2 cellular contexts compared by ENCODE assay signal in genomic region chr3:152436707-152437615, GRCh38.
TF ChIP-seq lines count a peak whose summit lies in the region.

No MANE protein-coding gene starts in this region.

TF ChIP-seq in HEK293, 187 proteins besides CTCF, POLR2A, EP300 and RAD21 (continued from another document):
- TF ChIP-seq PRDM6 (tag by site-specific recombination; IDR thresholded peaks at IDR 0.05) (peak; percentile 56; the same call in 1 of the 2 replicates), ZNF138 (tag by site-specific recombination; IDR thresholded peaks at IDR 0.05; ENCODE audit: borderline replicate concordance) (no peak), ZSCAN23 (tag by site-specific recombination; IDR thresholded peaks at IDR 0.05) (no peak)

TF ChIP-seq in K562, 482 proteins besides CTCF, POLR2A, EP300 and RAD21 (continued from another document and continues in another):
- TF ChIP-seq ETV1 (tag; conservative IDR thresholded peaks at IDR 0.05; ENCODE audit: low read depth) (peak; percentile 75), CTBP1 (IDR thresholded peaks at IDR 0.05; ENCODE audit: borderline replicate concordance) (peak; percentile 49; the same call in 1 of the 2 replicates), IRF1 (CRISPR knock-in tag; IDR thresholded peaks at IDR 0.05; ENCODE audit: borderline replicate concordance) (no peak), SAFB (IDR thresholded peaks at IDR 0.05; ENCODE audit: borderline replicate concordance, low read depth, low read length) (no peak), MEF2A (IDR thresholded peaks at IDR 0.05; ENCODE audit: control insufficient read depth, low read depth, low read length) (no peak), KLF6 (CRISPR knock-in tag; IDR thresholded peaks at IDR 0.05; ENCODE audit: borderline replicate concordance) (no peak), GATAD2A (IDR thresholded peaks at IDR 0.05) (no peak), ARID2 (IDR thresholded peaks at IDR 0.05) (no peak), MECOM (CRISPR knock-in tag; IDR thresholded peaks at IDR 0.05) (no peak), CCNT2 (IDR thresholded peaks at IDR 0.05; ENCODE audit: borderline replicate concordance, extremely low read depth, insufficient read length, low read depth, low read length) (no peak), DPF2 (IDR thresholded peaks at IDR 0.05) (peak; percentile 69; the same call in 1 of the 2 replicates), PHTF2 (CRISPR knock-in tag; IDR thresholded peaks at IDR 0.05) (no peak), PHF21A (IDR thresholded peaks at IDR 0.05; ENCODE audit: borderline replicate concordance, low read depth) (no peak), SPI1 (IDR thresholded peaks at IDR 0.05; ENCODE audit: borderline replicate concordance, low read depth, low read length) (no peak), MXD1 (CRISPR knock-in tag; IDR thresholded peaks at IDR 0.05; ENCODE audit: borderline replicate concordance, poor library complexity, severe bottlenecking) (no peak), SMARCC2 (IDR thresholded peaks at IDR 0.05; ENCODE audit: low read depth) (no peak), SP2 (IDR thresholded peaks at IDR 0.05; ENCODE audit: extremely low read depth, low read depth, low read length, poor library complexity, severe bottlenecking) (no peak), ZNF121 (CRISPR knock-in tag; conservative IDR thresholded peaks at IDR 0.05) (no peak), MTF1 (CRISPR knock-in tag; IDR thresholded peaks at IDR 0.05; ENCODE audit: borderline replicate concordance) (no peak), ZNF408 (CRISPR knock-in tag; IDR thresholded peaks at IDR 0.05; ENCODE audit: low read depth) (no peak), ETS2 (tag; IDR thresholded peaks at IDR 0.05; ENCODE audit: borderline replicate concordance, poor library complexity, severe bottlenecking) (no peak), SMARCE1 (IDR thresholded peaks at IDR 0.05) (peak; percentile 54; the same call in 1 of the 2 replicates), TBP (optimal IDR thresholded peaks at IDR 0.05; ENCODE audit: low read depth, low read length) (no peak), ZKSCAN8 (CRISPR knock-in tag; IDR thresholded peaks at IDR 0.05) (no peak), PCBP2 (IDR thresholded peaks at IDR 0.05; ENCODE audit: low read depth, low read length, poor library complexity, severe bottlenecking) (no peak), ZNF589 (CRISPR knock-in tag; IDR thresholded peaks at IDR 0.05; ENCODE audit: low read depth) (no peak), HLTF (IDR thresholded peaks at IDR 0.05) (no peak), CREM (IDR thresholded peaks at IDR 0.05; ENCODE audit: low read depth) (no peak; the same call in 1 of the 2 replicates), MCM2 (IDR thresholded peaks at IDR 0.05; ENCODE audit: low read depth) (no peak), ZBTB7A (IDR thresholded peaks at IDR 0.05; ENCODE audit: borderline replicate concordance, control insufficient read depth, low read depth, low read length) (no peak), NFE2L1 (tag; IDR thresholded peaks at IDR 0.05; ENCODE audit: borderline replicate concordance, low read depth) (no peak), ZNF586 (CRISPR knock-in tag; conservative IDR thresholded peaks at IDR 0.05) (no peak), RBM14 (IDR thresholded peaks at IDR 0.05; ENCODE audit: borderline replicate concordance, insufficient read depth, low read depth, low read length) (no peak), ZNF232 (CRISPR knock-in tag; IDR thresholded peaks at IDR 0.05) (no peak), YY1 (IDR thresholded peaks at IDR 0.05; ENCODE audit: borderline replicate concordance in 1 of 3, control insufficient read depth in 1 of 3, extremely low read depth in 1 of 3, insufficient read depth in 3 of 3, insufficient read length in 1 of 3, insufficient replicate concordance in 2 of 3, low read depth in 1 of 3, low read length in 2 of 3) (no peak), CBFB (CRISPR knock-in tag; IDR thresholded peaks at IDR 0.05) (no peak), ZC3H4 (CRISPR knock-in tag; IDR thresholded peaks at IDR 0.05; ENCODE audit: borderline replicate concordance) (no peak), ZNF316 (IDR thresholded peaks at IDR 0.05) (peak; percentile 97), KDM2B (CRISPR knock-in tag; IDR thresholded peaks at IDR 0.05) (no peak), ILF3 (IDR thresholded peaks at IDR 0.05; ENCODE audit: borderline replicate concordance) (no peak), RCOR1 (IDR thresholded peaks at IDR 0.05; ENCODE audit: borderline replicate concordance in 1 of 2, low read depth in 2 of 2, low read length in 2 of 2) (no peak; a peak in 1 of 4 replicates), CBX3 (IDR thresholded peaks at IDR 0.05; ENCODE audit: borderline replicate concordance in 1 of 2, low read length in 2 of 2) (no peak), ETV5 (CRISPR knock-in tag; IDR thresholded peaks at IDR 0.05; ENCODE audit: low read depth) (no peak), BRF1 (IDR thresholded peaks at IDR 0.05; ENCODE audit: borderline replicate concordance, extremely low read depth, insufficient read length) (no peak), NCOR1 (IDR thresholded peaks at IDR 0.05) (no peak), ZSCAN29 (IDR thresholded peaks at IDR 0.05) (no peak), PML (IDR thresholded peaks at IDR 0.05; ENCODE audit: low read length) (no peak), AFF1 (IDR thresholded peaks at IDR 0.05; ENCODE audit: low read depth in 1 of 2, partially characterized antibody in 2 of 2) (no peak), FOXM1 (IDR thresholded peaks at IDR 0.05; ENCODE audit: low read depth) (peak; percentile 91), FOXM1 (CRISPR knock-in tag; IDR thresholded peaks at IDR 0.05; ENCODE audit: low read depth) (no peak), ZNF347 (CRISPR knock-in tag; IDR thresholded peaks at IDR 0.05; ENCODE audit: low read depth) (no peak), SMC3 (conservative IDR thresholded peaks at IDR 0.05; ENCODE audit: insufficient read depth, low read depth, low read length) (no peak), POU5F1 (IDR thresholded peaks at IDR 0.05; ENCODE audit: borderline replicate concordance, low read depth, low read length, partially characterized antibody) (no peak), CREB3L1 (IDR thresholded peaks at IDR 0.05; ENCODE audit: borderline replicate concordance, low read depth) (no peak)
- TF ChIP-seq, protein P1, sequence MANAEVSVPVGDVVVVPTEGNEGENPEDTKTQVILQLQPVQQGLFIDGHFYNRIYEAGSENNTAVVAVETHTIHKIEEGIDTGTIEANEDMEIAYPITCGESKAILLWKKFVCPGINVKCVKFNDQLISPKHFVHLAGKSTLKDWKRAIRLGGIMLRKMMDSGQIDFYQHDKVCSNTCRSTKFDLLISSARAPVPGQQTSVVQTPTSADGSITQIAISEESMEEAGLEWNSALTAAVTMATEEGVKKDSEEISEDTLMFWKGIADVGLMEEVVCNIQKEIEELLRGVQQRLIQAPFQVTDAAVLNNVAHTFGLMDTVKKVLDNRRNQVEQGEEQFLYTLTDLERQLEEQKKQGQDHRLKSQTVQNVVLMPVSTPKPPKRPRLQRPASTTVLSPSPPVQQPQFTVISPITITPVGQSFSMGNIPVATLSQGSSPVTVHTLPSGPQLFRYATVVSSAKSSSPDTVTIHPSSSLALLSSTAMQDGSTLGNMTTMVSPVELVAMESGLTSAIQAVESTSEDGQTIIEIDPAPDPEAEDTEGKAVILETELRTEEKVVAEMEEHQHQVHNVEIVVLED (CRISPR knock-in tag; IDR thresholded peaks at IDR 0.05), result no peak
- TF ChIP-seq, protein P2, sequence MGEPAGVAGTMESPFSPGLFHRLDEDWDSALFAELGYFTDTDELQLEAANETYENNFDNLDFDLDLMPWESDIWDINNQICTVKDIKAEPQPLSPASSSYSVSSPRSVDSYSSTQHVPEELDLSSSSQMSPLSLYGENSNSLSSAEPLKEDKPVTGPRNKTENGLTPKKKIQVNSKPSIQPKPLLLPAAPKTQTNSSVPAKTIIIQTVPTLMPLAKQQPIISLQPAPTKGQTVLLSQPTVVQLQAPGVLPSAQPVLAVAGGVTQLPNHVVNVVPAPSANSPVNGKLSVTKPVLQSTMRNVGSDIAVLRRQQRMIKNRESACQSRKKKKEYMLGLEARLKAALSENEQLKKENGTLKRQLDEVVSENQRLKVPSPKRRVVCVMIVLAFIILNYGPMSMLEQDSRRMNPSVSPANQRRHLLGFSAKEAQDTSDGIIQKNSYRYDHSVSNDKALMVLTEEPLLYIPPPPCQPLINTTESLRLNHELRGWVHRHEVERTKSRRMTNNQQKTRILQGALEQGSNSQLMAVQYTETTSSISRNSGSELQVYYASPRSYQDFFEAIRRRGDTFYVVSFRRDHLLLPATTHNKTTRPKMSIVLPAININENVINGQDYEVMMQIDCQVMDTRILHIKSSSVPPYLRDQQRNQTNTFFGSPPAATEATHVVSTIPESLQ (CRISPR knock-in tag; IDR thresholded peaks at IDR 0.05), result no peak
- TF ChIP-seq, protein P3, sequence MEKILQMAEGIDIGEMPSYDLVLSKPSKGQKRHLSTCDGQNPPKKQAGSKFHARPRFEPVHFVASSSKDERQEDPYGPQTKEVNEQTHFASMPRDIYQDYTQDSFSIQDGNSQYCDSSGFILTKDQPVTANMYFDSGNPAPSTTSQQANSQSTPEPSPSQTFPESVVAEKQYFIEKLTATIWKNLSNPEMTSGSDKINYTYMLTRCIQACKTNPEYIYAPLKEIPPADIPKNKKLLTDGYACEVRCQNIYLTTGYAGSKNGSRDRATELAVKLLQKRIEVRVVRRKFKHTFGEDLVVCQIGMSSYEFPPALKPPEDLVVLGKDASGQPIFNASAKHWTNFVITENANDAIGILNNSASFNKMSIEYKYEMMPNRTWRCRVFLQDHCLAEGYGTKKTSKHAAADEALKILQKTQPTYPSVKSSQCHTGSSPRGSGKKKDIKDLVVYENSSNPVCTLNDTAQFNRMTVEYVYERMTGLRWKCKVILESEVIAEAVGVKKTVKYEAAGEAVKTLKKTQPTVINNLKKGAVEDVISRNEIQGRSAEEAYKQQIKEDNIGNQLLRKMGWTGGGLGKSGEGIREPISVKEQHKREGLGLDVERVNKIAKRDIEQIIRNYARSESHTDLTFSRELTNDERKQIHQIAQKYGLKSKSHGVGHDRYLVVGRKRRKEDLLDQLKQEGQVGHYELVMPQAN (IDR thresholded peaks at IDR 0.05; ENCODE audit: borderline replicate concordance), result no peak
- TF ChIP-seq, protein P4, sequence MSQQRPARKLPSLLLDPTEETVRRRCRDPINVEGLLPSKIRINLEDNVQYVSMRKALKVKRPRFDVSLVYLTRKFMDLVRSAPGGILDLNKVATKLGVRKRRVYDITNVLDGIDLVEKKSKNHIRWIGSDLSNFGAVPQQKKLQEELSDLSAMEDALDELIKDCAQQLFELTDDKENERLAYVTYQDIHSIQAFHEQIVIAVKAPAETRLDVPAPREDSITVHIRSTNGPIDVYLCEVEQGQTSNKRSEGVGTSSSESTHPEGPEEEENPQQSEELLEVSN (IDR thresholded peaks at IDR 0.05; ENCODE audit: borderline replicate concordance in 1 of 2, extremely low read depth in 1 of 2, insufficient read depth in 1 of 2, insufficient read length in 1 of 2, low read depth in 1 of 2, low read length in 1 of 2, poor library complexity in 1 of 2, severe bottlenecking in 1 of 2), result no peak
